9 cellular contexts compared by ENCODE assay signal in the genomic region with DNA sequence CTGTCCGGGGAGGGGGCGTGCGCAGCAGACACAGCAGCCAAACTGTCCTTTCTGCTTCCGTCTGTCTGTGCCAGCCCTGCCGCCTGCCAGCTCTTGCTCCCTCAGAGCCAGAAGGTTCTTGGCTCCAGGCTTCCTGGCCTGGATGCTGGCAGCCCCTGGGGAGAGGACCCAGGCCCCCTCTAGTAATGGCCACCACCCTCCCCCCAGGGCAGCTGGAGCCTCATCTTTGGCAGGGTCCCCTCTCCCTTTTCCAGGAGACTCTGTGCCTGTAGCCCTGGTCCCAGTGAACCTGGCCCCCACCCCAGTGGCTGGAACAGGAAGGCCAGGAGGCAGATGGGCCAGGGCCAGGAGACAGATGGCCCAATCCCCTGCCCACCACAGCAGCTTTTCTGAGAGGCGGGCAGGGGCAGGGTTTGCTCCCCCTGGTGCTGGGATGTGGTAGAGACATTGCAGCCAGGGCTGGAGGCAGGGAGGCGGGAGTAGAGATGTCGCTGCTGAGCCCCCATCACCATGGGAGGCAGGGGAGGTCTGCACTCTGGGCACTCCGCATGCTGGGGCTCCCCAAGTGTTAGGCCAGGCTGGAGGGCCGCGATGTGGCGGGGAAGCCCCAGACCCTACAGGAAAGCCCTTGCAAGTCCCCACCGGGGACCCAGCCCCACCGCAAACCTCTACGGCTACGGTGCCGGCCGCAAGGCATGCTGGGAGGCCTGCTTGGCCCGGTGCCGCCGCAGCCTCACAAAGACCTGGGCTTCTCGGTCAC.
A peak's percentile ranks its signal among the peaks of the same experiment; 100 is the strongest.
DNase-seq lines count a peak whose midpoint lies in the region; ATAC-seq and TF ChIP-seq lines count a peak whose summit lies in the region.
"Had no signal": no experiment of that assay in that cellular context is flagged by ENCODE, and none has a peak within 500 bp of the region (broad histone marks: within the 10 kb centered on the region; RNA-seq: fewer than 3 reads in every experiment).

No MANE protein-coding gene starts in this region.

- TF ChIP-seq CTCF in GM10248 (IDR thresholded peaks at IDR 0.05; ENCODE audit: control extremely low read depth, extremely low read depth, low read depth, missing control alignments) (peak; percentile 72), VCaP (conservative IDR thresholded peaks at IDR 0.05) (peak; percentile 81)

- no peak overlapping the region for H3K27ac ChIP-seq in VCaP
- H3K27ac ChIP-seq: epithelial cell of prostate had no signal

- ATAC-seq in HG03432 (IDR thresholded peaks at IDR 0.05; ENCODE audit: unreplicated experiment) (no peak), GM21515 (IDR thresholded peaks at IDR 0.05; ENCODE audit: unreplicated experiment) (no peak)

- DNase-seq in GM10248 (ENCODE audit: extremely low spot score) (peak; percentile 89), NCI-H146 (lab: John Stamatoyannopoulos, UW) (peak; percentile 60), brain pericyte (ENCODE audit: low read depth, low spot score) (peak; percentile 26), iPS-NIHi11 (ENCODE audit: low spot score) (peak; percentile 92)
- DNase-seq in stimulated activated CD4-positive, alpha-beta T cell treated with anti-CD3 and anti-CD28 coated beads, Interleukin-12 subunit alpha, Interleukin-12 subunit beta, amount 100 ng/mL, for 4 hours, result peak; percentile 61

- POLR2A ChIA-PET in GM10248 (lab: Yijun Ruan, JAX), result interaction anchor here (0.6 to 1.2 kb wide), 4 partner anchors 18 to 51 kb away, joined by 3 to 5 read pairs (median 4); no protein-coding TSS in a partner anchor

- CTCF ChIA-PET in GM10248 (lab: Yijun Ruan, JAX), result interaction anchor here (1.1 to 11.5 kb wide), 20 partner anchors 8 to 194 kb away, joined by 3 to 135 read pairs (median 10); partner anchors contain the start of genes GALK1, SMIM5, UNC13D and UNK

Comparison
In these comparisons a context has a peak if more than half of its experiments do, and no peak if none do; other contexts are left out.
1. DNase-seq: peak in every context shown above with its lines; median percentile 92 in iPS-NIHi11; 89 in GM10248; 61 in stimulated activated CD4-positive, alpha-beta T cell treated with anti-CD3 and anti-CD28 coated beads, Interleukin-12 subunit alpha, Interleukin-12 subunit beta, amount 100 ng/mL, for 4 hours; 60 in NCI-H146; 26 in brain pericyte.